ENCODE assay signal across 1 cellular context in genomic region chr4:183721207-183722081, GRCh38.
TF ChIP-seq lines count a peak whose summit lies in the region.

No MANE protein-coding gene starts in this region.

TF ChIP-seq in HepG2, 621 proteins besides CTCF, POLR2A, EP300 and RAD21 (continued from another document and continues in another):
- peak; percentile 60; the same call in 1 of the 2 replicates for TF ChIP-seq ZNF574 (CRISPR knock-in tag; IDR thresholded peaks at IDR 0.05)
- peak; percentile 22; the same call in 1 of the 2 replicates for TF ChIP-seq TFE3 (CRISPR knock-in tag; IDR thresholded peaks at IDR 0.05)
- TF ChIP-seq ZNF530 (CRISPR knock-in tag; IDR thresholded peaks at IDR 0.05; ENCODE audit: low read depth) = no peak
- no peak for TF ChIP-seq ZNF275 (CRISPR knock-in tag; IDR thresholded peaks at IDR 0.05; ENCODE audit: borderline replicate concordance)
- TF ChIP-seq NR2F2 (IDR thresholded peaks at IDR 0.05; ENCODE audit: borderline replicate concordance, low read depth) = peak; percentile 76
- peak; percentile 77 for TF ChIP-seq PRDM15 (CRISPR knock-in tag; IDR thresholded peaks at IDR 0.05)
- no peak for TF ChIP-seq ZNF3 (CRISPR knock-in tag; IDR thresholded peaks at IDR 0.05)
- 0 out of 2 replicates have a peak, but pooled peaks have one; percentile 14 for TF ChIP-seq ZNF768 (CRISPR knock-in tag; IDR thresholded peaks at IDR 0.05)
- no peak for TF ChIP-seq TIGD3 (CRISPR knock-in tag; IDR thresholded peaks at IDR 0.05; ENCODE audit: borderline replicate concordance)
- no peak; the same call in 1 of the 2 replicates for TF ChIP-seq SMC3 (IDR thresholded peaks at IDR 0.05; ENCODE audit: low read length)
- no peak for TF ChIP-seq ZNF546 (CRISPR knock-in tag; conservative IDR thresholded peaks at IDR 0.05)
- peak; percentile 48; the same call in 1 of the 2 replicates for TF ChIP-seq GABPB1 (CRISPR knock-in tag; IDR thresholded peaks at IDR 0.05)
- TF ChIP-seq ZSCAN20 (CRISPR knock-in tag; IDR thresholded peaks at IDR 0.05; ENCODE audit: borderline replicate concordance) = 0 out of 2 replicates have a peak, but pooled peaks have one; percentile 31
- TF ChIP-seq YEATS4 (CRISPR knock-in tag; IDR thresholded peaks at IDR 0.05; ENCODE audit: borderline replicate concordance) = peak; percentile 63
- 0 out of 2 replicates have a peak, but pooled peaks have one; percentile 31 for TF ChIP-seq HMG20B (CRISPR knock-in tag; conservative IDR thresholded peaks at IDR 0.05)
- no peak; the same call in 1 of the 2 replicates for TF ChIP-seq HNF1A (IDR thresholded peaks at IDR 0.05; ENCODE audit: low read depth)
- peak; percentile 2; the same call in 1 of the 2 replicates for TF ChIP-seq HNF1A (CRISPR knock-in tag; IDR thresholded peaks at IDR 0.05; ENCODE audit: borderline replicate concordance)
- peak; percentile 90 for TF ChIP-seq ARID5B (CRISPR knock-in tag; IDR thresholded peaks at IDR 0.05)
- TF ChIP-seq SOX5 (CRISPR knock-in tag; IDR thresholded peaks at IDR 0.05; ENCODE audit: borderline replicate concordance) = peak; percentile 50; the same call in 1 of the 2 replicates
- peak; percentile 18; the same call in 1 of the 2 replicates for TF ChIP-seq AHDC1 (CRISPR knock-in tag; IDR thresholded peaks at IDR 0.05; ENCODE audit: borderline replicate concordance)
- TF ChIP-seq ZSCAN25 (CRISPR knock-in tag; IDR thresholded peaks at IDR 0.05) = peak; percentile 75; the same call in 1 of the 2 replicates
- peak; percentile 29; the same call in 1 of the 2 replicates for TF ChIP-seq MAX (IDR thresholded peaks at IDR 0.05)
- TF ChIP-seq TEAD2 (CRISPR knock-in tag; IDR thresholded peaks at IDR 0.05) = no peak
- peak; percentile 5; the same call in 1 of the 2 replicates for TF ChIP-seq SRF (IDR thresholded peaks at IDR 0.05; ENCODE audit: low read depth, low read length)
- TF ChIP-seq ZBTB21 (CRISPR knock-in tag; IDR thresholded peaks at IDR 0.05) = no peak
